8 cellular contexts compared by ENCODE assay signal in genomic region chr17:7307686-7308624, GRCh38. TPM values are rescaled to one million over a fixed set of nuclear protein-coding genes. Genes with fewer than 3 reads are reported as not detected.
DNase-seq lines count a peak whose midpoint lies in the region; ATAC-seq, FAIRE-seq and TF ChIP-seq lines count a peak whose summit lies in the region.

No MANE protein-coding gene starts in this region.

- no TSS peak for BruUV-seq in Panc1 (replicated peaks; lab: Mats Ljungman, UMichigan)

- peak overlapping the region; percentile 93 for H3K27ac ChIP-seq in Panc1 (ENCODE audit: low read length)
- peak overlapping the region; percentile 85 to 100 (median 97) for H3K27ac ChIP-seq in heart left ventricle
- peak overlapping the region; percentile 90 for H3K27ac ChIP-seq in trophoblast cell (ENCODE audit: low read depth, low read length)

- peak overlapping the region; percentile 93 to 98 for H3K27ac Mint-ChIP-seq in activated naive CD4-positive, alpha-beta T cell treated with anti-CD3 and anti-CD28 coated beads, Interleukin-2, amount 50 U/mL, for 72 hours

- in situ Hi-C loops in Panc1 (cut with HindIII; ENCODE audit: low pct_unique_long_range_greater_than_20kb, low sequenced_read_pairs), result no loop called here

- H4K91ac ChIP-seq in trophoblast cell (ENCODE audit: low read depth, low read length), result peak overlapping the region; percentile 94

- peak overlapping the region; percentile 80 for H3K4ac ChIP-seq in trophoblast cell (ENCODE audit: low read depth, low read length)

- WGBS in heart left ventricle, 4 donors, result 0 to 1% (median 0%) methylated on average over 48 to 104 of the region's 104 CpGs
- no CpG with 5 or more reads among the region's 104 CpGs for WGBS in trophoblast cell (ENCODE audit: extremely low coverage, insufficient coverage, insufficient read length)

- peak overlapping the region; percentile 96 for H4K8ac ChIP-seq in trophoblast cell (ENCODE audit: low read depth, low read length)

- peak overlapping the region; percentile 99 for H3K9ac ChIP-seq in trophoblast cell (ENCODE audit: low read length)

- TF ChIP-seq CTCF in Panc1 (IDR thresholded peaks at IDR 0.05) (no peak), heart left ventricle (IDR thresholded peaks at IDR 0.05) (peak in 1 of 12 donors; percentile 15), D721Med (IDR thresholded peaks at IDR 0.05; ENCODE audit: insufficient read depth, missing control alignments) (no peak)

- peak overlapping the region; percentile 98 for H3K18ac ChIP-seq in trophoblast cell (ENCODE audit: low read length)

- CTCF ChIA-PET in Panc1 (lab: Charles Lee), result no interaction called here

- H3K9me3 ChIP-seq in Panc1 (ENCODE audit: control insufficient read depth, insufficient read depth, low read depth, low read length), result no peaks in the 10 kb centered on the region
- H3K9me3 ChIP-seq in heart left ventricle, result no peaks in the 10 kb centered on the region
- no peaks in the 10 kb centered on the region for H3K9me3 ChIP-seq in trophoblast cell (ENCODE audit: insufficient read depth, low read depth, low read length)

- TF ChIP-seq POLR2A in heart left ventricle (IDR thresholded peaks at IDR 0.05), result peak; percentile 44 to 78

- H3K9me3 Mint-ChIP-seq in activated naive CD4-positive, alpha-beta T cell treated with anti-CD3 and anti-CD28 coated beads, Interleukin-2, amount 50 U/mL, for 72 hours, result no peaks in the 10 kb centered on the region

- H2AFZ ChIP-seq in trophoblast cell (ENCODE audit: insufficient read depth, low read length, poor library complexity), result peak overlapping the region; percentile 89

- peak; percentile 54 for ATAC-seq in Panc1
- peak; percentile 8 to 12 for ATAC-seq in activated naive CD4-positive, alpha-beta T cell treated with anti-CD3 and anti-CD28 coated beads, Interleukin-2, amount 50 U/mL, for 72 hours
- ATAC-seq in heart left ventricle, result peak in 2 of 4 donors; percentile 36 to 40
- no peak for ATAC-seq in GM21528 (IDR thresholded peaks at IDR 0.05; ENCODE audit: low FRiP score, unreplicated experiment)

- peak overlapping the region; percentile 97 for H3K14ac ChIP-seq in trophoblast cell (ENCODE audit: low read length)

- peak overlapping the region; percentile 97 for H3K4me2 ChIP-seq in trophoblast cell (ENCODE audit: low read length)

- no peak overlapping the region for H2BK12ac ChIP-seq in trophoblast cell (ENCODE audit: low read length)

- H2BK120ac ChIP-seq in trophoblast cell (ENCODE audit: insufficient read depth, low read length, poor library complexity), result peak overlapping the region; percentile 82

- peak overlapping the region; percentile 95 for H2BK5ac ChIP-seq in trophoblast cell (ENCODE audit: low read depth, low read length, poor library complexity)

- intact Hi-C loops in Panc1 (cut with micrococcal nuclease; ENCODE audit: unreplicated experiment), result no loop called here
- intact Hi-C loops in heart left ventricle (cut with DNase I), result loop anchor here in 6 of 10 donors (1.0 to 5.0 kb wide), 7 partner anchors 21 to 379 kb away; partner anchors contain the start of genes ELP5 (in 3 of the 6), ACADVL (in 1 of the 6), CTDNEP1 (in 1 of the 6) and DLG4 (in 1 of the 6)

- peaks cover 35 to 44% of the 10 kb centered on the region in 2 donors for H3K36me3 Mint-ChIP-seq in activated naive CD4-positive, alpha-beta T cell treated with anti-CD3 and anti-CD28 coated beads, Interleukin-2, amount 50 U/mL, for 72 hours

- H2AK5ac ChIP-seq in trophoblast cell (ENCODE audit: low read length), result peak overlapping the region; percentile 98

- H3K4me1 ChIP-seq in Panc1 (ENCODE audit: control insufficient read depth, insufficient read depth, low read length) (peaks cover 35% of the 10 kb centered on the region), heart left ventricle (peaks cover 4 to 47% (median 33%) of the 10 kb centered on the region in 12 donors), trophoblast cell (ENCODE audit: control insufficient read depth in 1 of 2, insufficient read depth in 2 of 2, low read length in 2 of 2) (peaks cover 4% of the 10 kb centered on the region in 2 experiments)

- H3K23ac ChIP-seq in trophoblast cell (ENCODE audit: low read length), result no peak overlapping the region

- H4K12ac ChIP-seq in trophoblast cell (ENCODE audit: low read depth, low read length), result peak overlapping the region; percentile 88

- DNase-seq in SIG-M5 treated with dmso at 0.1 percent for 504 hours (lab: John Stamatoyannopoulos, UW; ENCODE audit: unreplicated experiment) (peak; percentile 29), SIG-M5 (lab: John Stamatoyannopoulos, UW) (no peak), Panc1 (ENCODE audit: low read depth, low spot score) (no peak), heart left ventricle (peak in 4 of 5 donors; percentile 59 to 82 (median 68)), trophoblast cell (peak in 1 of 2 donors; percentile 33), D721Med (ENCODE audit: insufficient read length, low spot score) (no peak)
- DNase-seq in activated naive CD4-positive, alpha-beta T cell treated with anti-CD3 and anti-CD28 coated beads, Interleukin-2, amount 50 U/mL, for 72 hours (ENCODE audit: low spot score in 2 of 2), result peak in 1 of 2 donors; percentile 47

- POLR2A ChIA-PET in Panc1 (lab: Charles Lee), result interaction anchor here (0.7 to 0.9 kb wide), 2 partner anchors 14 to 21 kb away, joined by 3 read pairs; partner anchors contain the start of gene NEURL4

- H3K4me3 ChIP-seq in Panc1 (ENCODE audit: low read depth in 2 of 2, low read length in 2 of 2), result peak overlapping the region; percentile 86 to 92
- peak overlapping the region; percentile 69 to 98 (median 92) for H3K4me3 ChIP-seq in heart left ventricle
- peak overlapping the region; percentile 99 for H3K4me3 ChIP-seq in trophoblast cell (ENCODE audit: low read depth, low read length)

- H3K36me3 ChIP-seq in Panc1 (ENCODE audit: control insufficient read depth, insufficient read depth, low read length), result peaks cover 22% of the 10 kb centered on the region
- H3K36me3 ChIP-seq in heart left ventricle, result peaks cover 0 to 38% (median 35%) of the 10 kb centered on the region in 9 donors
- peaks cover 26 to 32% of the 10 kb centered on the region in 2 experiments for H3K36me3 ChIP-seq in trophoblast cell (ENCODE audit: control insufficient read depth in 1 of 2, insufficient read depth in 2 of 2, low read length in 2 of 2)

- H3K27me3 ChIP-seq in Panc1 (ENCODE audit: control insufficient read depth, insufficient read depth, low read length) (no peaks in the 10 kb centered on the region), heart left ventricle (no peaks in the 10 kb centered on the region), trophoblast cell (ENCODE audit: insufficient read depth, low read length) (no peaks in the 10 kb centered on the region)

- peaks cover 22% of the 10 kb centered on the region for H3K79me2 ChIP-seq in trophoblast cell (ENCODE audit: control insufficient read depth, insufficient read depth, low read length, poor library complexity)

- no peak for FAIRE-seq in D721Med (lab: Jason Lieb, UNC)

- peaks cover 16% of the 10 kb centered on the region for H3K79me1 ChIP-seq in trophoblast cell (ENCODE audit: low read length)

RNA-seq across cellular contexts. Expression of gene EIF5A, which starts 0.5 kb away (rescaled TPM):
- total RNA-seq in Panc1 (2021; ENCODE audit: unreplicated experiment) (728 TPM), heart left ventricle (100 to 1,000 TPM; 120 to 500 (median 257) TPM)
- polyA plus RNA-seq in Panc1 (2012; ENCODE audit: insufficient read length), result 878 TPM
- 100 to 1,000 TPM; 493 to 836 TPM for total RNA-seq in activated naive CD4-positive, alpha-beta T cell treated with anti-CD3 and anti-CD28 coated beads, Interleukin-2, amount 50 U/mL, for 72 hours
- polyA plus RNA-seq in heart left ventricle, result 100 to 1,000 TPM; 403 to 934 TPM
- 585 and 612 TPM in 2 replicates for polyA plus RNA-seq in trophoblast cell (2013)

RNA-seq across cellular contexts. Expression of gene GPS2, which starts 7.2 kb away (rescaled TPM):
- total RNA-seq in Panc1 (2021; ENCODE audit: unreplicated experiment) (96.6 TPM), heart left ventricle (100 to 1,000 TPM in 1 of 9 donors, 10 to 100 TPM in 8; 51.0 to 118 (median 61.2) TPM)
- polyA plus RNA-seq in Panc1 (2012; ENCODE audit: insufficient read length), result 119 TPM
- 10 to 100 TPM; 36.3 to 48.6 TPM for total RNA-seq in activated naive CD4-positive, alpha-beta T cell treated with anti-CD3 and anti-CD28 coated beads, Interleukin-2, amount 50 U/mL, for 72 hours
- 10 to 100 TPM; 81.6 to 88.4 TPM for polyA plus RNA-seq in heart left ventricle
- polyA plus RNA-seq in trophoblast cell (2013), result 61.9 and 63.7 TPM in 2 replicates

RNA-seq across cellular contexts. Expression of gene YBX2, which starts 13.5 kb away (rescaled TPM):
- 54.9 TPM for total RNA-seq in Panc1 (2021; ENCODE audit: unreplicated experiment)
- polyA plus RNA-seq in Panc1 (2012; ENCODE audit: insufficient read length), result 59.7 TPM
- 1 to 10 TPM in 1 of 2 donors, under 1 TPM in 1; 0.18 to 1.7 TPM for total RNA-seq in activated naive CD4-positive, alpha-beta T cell treated with anti-CD3 and anti-CD28 coated beads, Interleukin-2, amount 50 U/mL, for 72 hours
- total RNA-seq in heart left ventricle, result 1 to 10 TPM in 1 of 9 donors, under 1 TPM in 8; 0.32 to 1.6 (median 0.56) TPM
- 1 to 10 TPM in 1 of 2 donors, under 1 TPM in 1; 0.43 to 2.0 TPM for polyA plus RNA-seq in heart left ventricle
- 0.33 and 0.45 TPM in 2 replicates for polyA plus RNA-seq in trophoblast cell (2013)

RNA-seq across cellular contexts. Expression of gene NEURL4, which starts 21.2 kb away (rescaled TPM):
- total RNA-seq in Panc1 (2021; ENCODE audit: unreplicated experiment) (58.9 TPM), heart left ventricle (10 to 100 TPM; 13.6 to 39.2 (median 27.6) TPM)
- polyA plus RNA-seq in Panc1 (2012; ENCODE audit: insufficient read length), result 53.8 TPM
- total RNA-seq in activated naive CD4-positive, alpha-beta T cell treated with anti-CD3 and anti-CD28 coated beads, Interleukin-2, amount 50 U/mL, for 72 hours, result 10 to 100 TPM; 24.8 to 32.7 TPM
- polyA plus RNA-seq in heart left ventricle, result 10 to 100 TPM; 23.0 to 29.6 TPM
- 12.6 and 14.0 TPM in 2 replicates for polyA plus RNA-seq in trophoblast cell (2013)

RNA-seq across cellular contexts. Expression of gene SLC2A4, which starts 26.4 kb away (rescaled TPM):
- total RNA-seq in Panc1 (2021; ENCODE audit: unreplicated experiment), result 0.31 TPM
- 0.38 TPM for polyA plus RNA-seq in Panc1 (2012; ENCODE audit: insufficient read length)
- total RNA-seq in activated naive CD4-positive, alpha-beta T cell treated with anti-CD3 and anti-CD28 coated beads, Interleukin-2, amount 50 U/mL, for 72 hours, result under 1 TPM in 1 of 2 donors, not detected in 1; 0.51 TPM
- 100 to 1,000 TPM in 7 of 9 donors, 10 to 100 TPM in 2; 82.0 to 184 (median 172) TPM for total RNA-seq in heart left ventricle
- 100 to 1,000 TPM in 1 of 2 donors, 10 to 100 TPM in 1; 48.5 to 107 TPM for polyA plus RNA-seq in heart left ventricle
- polyA plus RNA-seq in trophoblast cell (2013), result 0.36 and 0.37 TPM in 2 replicates

Comparison
In these comparisons a context has a peak if more than half of its experiments do, and no peak if none do; other contexts are left out.
1. DNase-seq: peak in SIG-M5 treated with dmso at 0.1 percent for 504 hours (single experiment) and heart left ventricle (4 of 5); none in SIG-M5 (single experiment), Panc1 (single experiment) and D721Med (single experiment).
2. RNA of gene YBX2, which starts 13.5 kb away (total RNA-seq): 54.9 TPM in Panc1 (single experiment); 0.18 to 1.7 TPM in activated naive CD4-positive, alpha-beta T cell treated with anti-CD3 and anti-CD28 coated beads, Interleukin-2, amount 50 U/mL, for 72 hours and 0.32 to 1.6 TPM in heart left ventricle; every median in the first group is over 10 times any median in the second.
3. Peak in every context shown above with its lines, with median percentiles within 50 percentile points of each other: H3K27ac ChIP-seq and H3K4me3 ChIP-seq.